10 cellular contexts compared by ENCODE assay signal in the genomic region with DNA sequence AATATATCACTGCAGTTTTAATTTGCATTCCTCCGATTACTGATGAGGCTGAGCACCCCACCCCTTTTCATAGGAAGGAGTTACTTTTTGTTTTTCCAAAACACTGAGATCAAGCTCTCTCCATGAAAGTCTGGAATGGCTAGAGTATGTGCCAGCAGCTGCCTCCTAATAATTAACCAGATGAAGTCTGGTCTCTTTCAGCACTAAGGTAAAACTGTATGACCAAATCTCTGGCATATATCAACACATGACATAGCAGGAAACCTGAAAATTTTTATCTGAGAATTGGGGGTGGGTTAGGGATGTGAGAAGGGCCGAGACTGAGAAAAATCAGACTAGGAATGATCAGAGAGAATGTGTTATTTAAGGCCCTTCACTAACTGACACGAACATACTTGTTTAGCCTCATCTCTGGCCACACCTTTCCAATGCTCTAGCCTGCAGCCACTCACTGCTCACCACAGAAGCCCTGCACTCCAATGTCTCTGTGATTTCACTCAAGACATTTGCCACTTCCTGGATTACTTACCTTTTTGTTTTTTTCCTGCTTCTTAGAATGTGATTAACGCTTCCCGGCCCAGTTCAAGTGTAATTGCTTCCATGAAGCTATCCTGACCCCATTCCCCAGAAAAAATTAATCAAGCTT. TPM values are rescaled to one million over a fixed set of nuclear protein-coding genes. Genes with fewer than 3 reads are reported as not detected.
DNase-seq lines count a peak whose midpoint lies in the region; ATAC-seq and TF ChIP-seq lines count a peak whose summit lies in the region.
"Had no signal": no experiment of that assay in that cellular context is flagged by ENCODE, and none has a peak within 500 bp of the region (broad histone marks: within the 10 kb centered on the region; RNA-seq: fewer than 3 reads in every experiment).

No MANE protein-coding gene starts in this region.

- no peak for TF ChIP-seq POLR2A in upper lobe of left lung (IDR thresholded peaks at IDR 0.05)

- H3K27ac ChIP-seq in cardiac muscle cell: peak overlapping the region; percentile 82
- H3K27ac ChIP-seq in upper lobe of left lung: peak overlapping the region in 3 of 4 donors; percentile 15 to 69 (median 37)

- H3K9me3 Mint-ChIP-seq in MCF 10A (ENCODE audit: unreplicated experiment) (no peaks in the 10 kb centered on the region), memory B cell (no peaks in the 10 kb centered on the region)

- 33 to 38% methylated on average over 5 of the region's 5 CpGs for WGBS in upper lobe of left lung, 2 donors

- H3K27me3 Mint-ChIP-seq in MCF 10A (ENCODE audit: insufficient read depth, unreplicated experiment) (no peaks in the 10 kb centered on the region), memory B cell (no peaks in the 10 kb centered on the region)

- H3K4me1 Mint-ChIP-seq in MCF 10A (ENCODE audit: insufficient read depth, unreplicated experiment) (peaks cover 10% of the 10 kb centered on the region), memory B cell (peaks cover 22% of the 10 kb centered on the region)

- TF ChIP-seq EP300 in upper lobe of left lung (IDR thresholded peaks at IDR 0.05): no peak

- H3K36me3 Mint-ChIP-seq in MCF 10A (ENCODE audit: insufficient read depth, unreplicated experiment): peaks cover 29% of the 10 kb centered on the region
- peaks cover 12% of the 10 kb centered on the region for H3K36me3 Mint-ChIP-seq in memory B cell

- no peaks in the 10 kb centered on the region for H3K27me3 ChIP-seq in cardiac muscle cell
- H3K27me3 ChIP-seq in upper lobe of left lung: no peaks in the 10 kb centered on the region
- H3K27me3 ChIP-seq: BLaER1 treated with 17β-estradiol and CSF1 and Interleukin-3, amounts not matched to agents 10 nM and 100 nM had no signal

- DNase-seq in cardiac muscle cell (ENCODE audit: low read depth in 1 of 2, low spot score in 1 of 2) (no peak), cardiac septum (ENCODE audit: low spot score) (no peak), MCF 10A (ENCODE audit: unreplicated experiment) (no peak), memory B cell (ENCODE audit: low spot score in 2 of 2) (no peak), upper lobe of left lung (peak in 1 of 2 donors; percentile 33), posterior cingulate gyrus (no peak), occipital lobe (lab: John Stamatoyannopoulos, UW) (no peak), NCI-H1417 (lab: John Stamatoyannopoulos, UW) (no peak)
- DNase-seq: NCI-H2171 treated with DMSO at 0.1 percent for 48 hours had no signal

- H3K36me3 ChIP-seq in cardiac muscle cell (no peaks in the 10 kb centered on the region), upper lobe of left lung (no peaks in the 10 kb centered on the region)

- POLR2A ChIA-PET in MCF 10A (lab: Yijun Ruan, JAX): interaction anchor here (0.7 to 4.2 kb wide), 5 partner anchors 9 to 34 kb away, joined by 3 to 24 read pairs (median 5); a partner anchor contains a TSS

- H3K27ac Mint-ChIP-seq in MCF 10A (ENCODE audit: low read depth, unreplicated experiment): peak overlapping the region; percentile 50
- H3K27ac Mint-ChIP-seq in memory B cell: peak overlapping the region; percentile 58

- H3K9me3 ChIP-seq in cardiac muscle cell (ENCODE audit: low read depth): no peaks in the 10 kb centered on the region
- no peaks in the 10 kb centered on the region for H3K9me3 ChIP-seq in upper lobe of left lung
- H3K9me3 ChIP-seq: BLaER1 treated with 17β-estradiol and CSF1 and Interleukin-3, amounts not matched to agents 10 nM and 100 nM had no signal

- no peak for ATAC-seq in memory B cell (ENCODE audit: low read depth)
- ATAC-seq in upper lobe of left lung (ENCODE audit: low FRiP score in 2 of 2): peak in 1 of 2 donors; percentile 36

- intact Hi-C loops in cardiac septum (cut with DNase I) (no loop called here), MCF 10A (cut with micrococcal nuclease) (no loop called here), posterior cingulate gyrus (cut with DNase I) (no loop called here)

- no TSS peak for BruUV-seq in MCF 10A (replicated peaks; lab: Mats Ljungman, UMichigan)

- H3K4me3 ChIP-seq in cardiac muscle cell (no peak overlapping the region), upper lobe of left lung (no peak overlapping the region)
- H3K4me3 ChIP-seq: BLaER1 treated with 17β-estradiol and CSF1 and Interleukin-3, amounts not matched to agents 10 nM and 100 nM had no signal

- H3K4me1 ChIP-seq in cardiac muscle cell (ENCODE audit: low read depth) (peaks cover 18% of the 10 kb centered on the region), upper lobe of left lung (peaks cover 26 to 39% (median 33%) of the 10 kb centered on the region in 4 donors)

- TF ChIP-seq CTCF in cardiac muscle cell (IDR thresholded peaks at IDR 0.05; ENCODE audit: low read depth, low read length): no peak
- no peak for TF ChIP-seq CTCF in MCF 10A (IDR thresholded peaks at IDR 0.05; ENCODE audit: unreplicated experiment)
- TF ChIP-seq CTCF in upper lobe of left lung (IDR thresholded peaks at IDR 0.05): no peak

- CTCF ChIA-PET in MCF 10A (lab: Yijun Ruan, JAX): interaction anchor here (0.6 to 1.0 kb wide), 3 partner anchors 10 to 1337 kb away, joined by 3 read pairs; no protein-coding TSS in a partner anchor

- H3K4me3 Mint-ChIP-seq in MCF 10A (ENCODE audit: unreplicated experiment) (peak overlapping the region; percentile 6), memory B cell (no peak overlapping the region)

RNA-seq across cellular contexts. Expression of a gene that starts 34.7 kb away (rescaled TPM):
- total RNA-seq in cardiac muscle cell: 18.8 and 32.7 TPM in 2 replicates
- 53.4 and 69.2 TPM in 2 replicates for polyA plus RNA-seq in cardiac muscle cell
- 59.3 TPM for total RNA-seq in cardiac septum
- total RNA-seq in MCF 10A (2022): 131 and 154 TPM in 2 replicates
- 100 to 1,000 TPM in 2 of 6 donors, 10 to 100 TPM in 4; 53.4 to 158 (median 62.2) TPM for total RNA-seq in upper lobe of left lung
- 6.1 TPM for total RNA-seq in occipital lobe
